In genomic region chr9:137590469-137591383, GRCh38 we compare ENCODE assay signal across 8 cellular contexts. TPM values are rescaled to one million over a fixed set of nuclear protein-coding genes. Genes with fewer than 3 reads are reported as not detected.
DNase-seq lines count a peak whose midpoint lies in the region; ATAC-seq and TF ChIP-seq lines count a peak whose summit lies in the region.

TSS of gene ZMYND19 (minus strand) at chr9:137590512. CDS start at chr9:137590263, 249 bp downstream.

- H3K4me1 ChIP-seq in DOHH2 (ENCODE audit: control insufficient read depth, low read length) = peaks cover 21% of the 10 kb centered on the region
- H3K4me1 ChIP-seq in RWPE2 (ENCODE audit: insufficient read depth, poor library complexity, severe bottlenecking) = no peaks in the 10 kb centered on the region

- no peak for TF ChIP-seq CTCF in DOHH2 (IDR thresholded peaks at IDR 0.05; ENCODE audit: low read depth, low read length, poor library complexity, severe bottlenecking)
- TF ChIP-seq CTCF in LNCaP clone FGC (IDR thresholded peaks at IDR 0.05; ENCODE audit: control insufficient read depth, extremely low read depth, insufficient read depth) = no peak
- TF ChIP-seq CTCF in RWPE2 (IDR thresholded peaks at IDR 0.05; ENCODE audit: poor library complexity, severe bottlenecking) = no peak
- peak; percentile 11 for TF ChIP-seq CTCF in fibroblast of the aortic adventitia (IDR thresholded peaks at IDR 0.05; ENCODE audit: insufficient read depth, low read length)
- TF ChIP-seq CTCF in neural cell (IDR thresholded peaks at IDR 0.05; ENCODE audit: poor library complexity, severe bottlenecking) = no peak

- peaks cover 36% of the 10 kb centered on the region for H3K36me3 Mint-ChIP-seq in activated T-helper 17 cell treated with anti-CD3 and anti-CD28 coated beads, Interleukin-2, amount 50 U/mL, for 72 hours (ENCODE audit: low read depth)

- H3K79me2 ChIP-seq in DOHH2 (ENCODE audit: control insufficient read depth, low read length) = peaks cover 43% of the 10 kb centered on the region
- peaks cover 11% of the 10 kb centered on the region for H3K79me2 ChIP-seq in neural cell (replicated peaks; ENCODE audit: insufficient read depth, low read length)

- H3K27me3 ChIP-seq in DOHH2 (ENCODE audit: control insufficient read depth, low read length) (no peaks in the 10 kb centered on the region), RWPE2 (ENCODE audit: insufficient read depth, poor library complexity, severe bottlenecking) (no peaks in the 10 kb centered on the region), neural cell (ENCODE audit: insufficient read depth, low read depth, low read length) (no peaks in the 10 kb centered on the region)

- H3K27ac ChIP-seq in DOHH2 (ENCODE audit: low read depth, low read length) (0 out of 2 replicates have a peak within 1 kb of the TSS, but pooled peaks have one; percentile 16), RWPE2 (ENCODE audit: poor library complexity, severe bottlenecking) (peak within 1 kb of the TSS; percentile 56), neural cell (ENCODE audit: low read length) (peak within 1 kb of the TSS; percentile 58)

- no peaks in the 10 kb centered on the region for H3K27me3 Mint-ChIP-seq in activated T-helper 17 cell treated with anti-CD3 and anti-CD28 coated beads, Interleukin-2, amount 50 U/mL, for 72 hours
- no peaks in the 10 kb centered on the region for H3K27me3 Mint-ChIP-seq in stimulated activated naive CD8-positive, alpha-beta T cell treated with anti-CD3 and anti-CD28 coated beads, Interleukin-15, amount 100 ng/mL, for 72 hours

- H3K4me3 ChIP-seq in DOHH2 (ENCODE audit: low read length) (peak within 1 kb of the TSS; percentile 90), LNCaP clone FGC (ENCODE audit: low read depth, low read length) (peak within 1 kb of the TSS; percentile 88), RWPE2 (ENCODE audit: severe bottlenecking) (peak within 1 kb of the TSS; percentile 88), fibroblast of the aortic adventitia (ENCODE audit: low read depth, low read length) (peak within 1 kb of the TSS; percentile 82), neural cell (ENCODE audit: low read length) (peak within 1 kb of the TSS; percentile 95)

- no peaks in the 10 kb centered on the region for H3K9me3 Mint-ChIP-seq in activated T-helper 17 cell treated with anti-CD3 and anti-CD28 coated beads, Interleukin-2, amount 50 U/mL, for 72 hours
- no peaks in the 10 kb centered on the region for H3K9me3 Mint-ChIP-seq in stimulated activated naive CD8-positive, alpha-beta T cell treated with anti-CD3 and anti-CD28 coated beads, Interleukin-15, amount 100 ng/mL, for 72 hours

- H3K36me3 ChIP-seq in DOHH2 (ENCODE audit: control insufficient read depth, low read length) (peaks cover 41% of the 10 kb centered on the region), RWPE2 (ENCODE audit: low read depth) (peaks cover 27% of the 10 kb centered on the region), neural cell (ENCODE audit: insufficient read depth, low read length) (no peaks in the 10 kb centered on the region)

- H3K9me2 ChIP-seq in DOHH2 (replicated peaks; ENCODE audit: control insufficient read depth, low read length) = no peaks in the 10 kb centered on the region
- no peaks in the 10 kb centered on the region for H3K9me2 ChIP-seq in neural cell (ENCODE audit: insufficient read depth, low read length)

- peak; percentile 27 for TF ChIP-seq EP300 in neural cell (conservative IDR thresholded peaks at IDR 0.05; ENCODE audit: poor library complexity, severe bottlenecking)

- H3K4me3 Mint-ChIP-seq in activated T-helper 17 cell treated with anti-CD3 and anti-CD28 coated beads, Interleukin-2, amount 50 U/mL, for 72 hours = peak within 1 kb of the TSS; percentile 85
- H3K4me3 Mint-ChIP-seq in stimulated activated naive CD8-positive, alpha-beta T cell treated with anti-CD3 and anti-CD28 coated beads, Interleukin-15, amount 100 ng/mL, for 72 hours = peak within 1 kb of the TSS; percentile 95 to 99

- H3K27ac Mint-ChIP-seq in activated T-helper 17 cell treated with anti-CD3 and anti-CD28 coated beads, Interleukin-2, amount 50 U/mL, for 72 hours = peak within 1 kb of the TSS; percentile 88
- H3K27ac Mint-ChIP-seq in stimulated activated naive CD8-positive, alpha-beta T cell treated with anti-CD3 and anti-CD28 coated beads, Interleukin-15, amount 100 ng/mL, for 72 hours = peak within 1 kb of the TSS; percentile 66 to 99

- H3K4me1 Mint-ChIP-seq in activated T-helper 17 cell treated with anti-CD3 and anti-CD28 coated beads, Interleukin-2, amount 50 U/mL, for 72 hours = peaks cover 6% of the 10 kb centered on the region
- peaks cover 41% of the 10 kb centered on the region for H3K4me1 Mint-ChIP-seq in stimulated activated naive CD8-positive, alpha-beta T cell treated with anti-CD3 and anti-CD28 coated beads, Interleukin-15, amount 100 ng/mL, for 72 hours

- peak; percentile 90 for ATAC-seq in RWPE2 (ENCODE audit: low read depth)
- ATAC-seq in activated T-helper 17 cell treated with anti-CD3 and anti-CD28 coated beads, Interleukin-2, amount 50 U/mL, for 72 hours (replicated peaks) = peak; percentile 99
- peak; percentile 96 for ATAC-seq in stimulated activated naive CD8-positive, alpha-beta T cell treated with anti-CD3 and anti-CD28 coated beads, Interleukin-15, amount 100 ng/mL, for 72 hours

- no peaks in the 10 kb centered on the region for H3K9me3 ChIP-seq in DOHH2 (ENCODE audit: control insufficient read depth, insufficient read depth, low read length)
- no peaks in the 10 kb centered on the region for H3K9me3 ChIP-seq in RWPE2 (ENCODE audit: severe bottlenecking)
- no peaks in the 10 kb centered on the region for H3K9me3 ChIP-seq in neural cell (ENCODE audit: low read length)

- H2AFZ ChIP-seq in neural cell (ENCODE audit: low read depth, low read length) = peak within 1 kb of the TSS; percentile 60

- DNase-seq in GOT3 (lab: John Stamatoyannopoulos, UW) (peak; percentile 30), LNCaP clone FGC (ENCODE audit: low read depth) (no peak), RWPE2 (ENCODE audit: low spot score) (peak; percentile 77), fibroblast of the aortic adventitia (ENCODE audit: low read depth) (peak; percentile 76)
- DNase-seq in stimulated activated naive CD8-positive, alpha-beta T cell treated with anti-CD3 and anti-CD28 coated beads, Interleukin-15, amount 100 ng/mL, for 72 hours = peak; percentile 89 to 92

- H4K20me1 ChIP-seq in DOHH2 (ENCODE audit: control insufficient read depth, insufficient read depth, low read depth, low read length) = peaks cover 8% of the 10 kb centered on the region; the same call in 1 of the 2 replicates
- no peaks in the 10 kb centered on the region for H4K20me1 ChIP-seq in neural cell (ENCODE audit: insufficient read depth)

- no peaks in the 10 kb centered on the region for H3F3A ChIP-seq in DOHH2 (ENCODE audit: control insufficient read depth, insufficient read depth)
- H3F3A ChIP-seq in neural cell (ENCODE audit: insufficient read depth, low read length, poor library complexity, severe bottlenecking) = no peaks in the 10 kb centered on the region

- TF ChIP-seq RAD21 in neural cell (conservative IDR thresholded peaks at IDR 0.05) = no peak

- H3K4me2 ChIP-seq in DOHH2 (ENCODE audit: low read length) (peak within 1 kb of the TSS; percentile 94), neural cell (ENCODE audit: low read length) (peak within 1 kb of the TSS; percentile 82)

- peak within 1 kb of the TSS; percentile 73 for H3K9ac ChIP-seq in neural cell (ENCODE audit: low read length)

TF ChIP-seq in neural cell, 6 proteins besides CTCF, POLR2A, EP300 and RAD21:
- peak; percentile 91 for TF ChIP-seq MXI1 (conservative IDR thresholded peaks at IDR 0.05; ENCODE audit: poor library complexity, severe bottlenecking)
- TF ChIP-seq TAF1 (IDR thresholded peaks at IDR 0.05; ENCODE audit: low read depth) = peak; percentile 81
- TF ChIP-seq POLR2AphosphoS5 (IDR thresholded peaks at IDR 0.05) = peak; percentile 92
- TF ChIP-seq SMC3 (conservative IDR thresholded peaks at IDR 0.05; ENCODE audit: poor library complexity) = peak; percentile 16
- peak; percentile 87 for TF ChIP-seq REST (IDR thresholded peaks at IDR 0.05; ENCODE audit: borderline replicate concordance)
- TF ChIP-seq EZH2 (IDR thresholded peaks at IDR 0.05; ENCODE audit: borderline replicate concordance, insufficient read depth, low read length, poor library complexity, severe bottlenecking) = no peak
TF ChIP-seq in neural cell: peak in this region for 5.

RNA-seq across cellular contexts. Expression of gene ZMYND19, which starts in this region (rescaled TPM):
- 10 to 100 TPM; 27.2 to 43.6 TPM for total RNA-seq in activated T-helper 17 cell treated with anti-CD3 and anti-CD28 coated beads, Interleukin-2, amount 50 U/mL, for 72 hours
- total RNA-seq in fibroblast of the aortic adventitia (ENCODE audit: low replicate concordance) = 5.1 and 15.5 TPM in 2 replicates
- 54.8 and 62.4 TPM in 2 replicates for polyA plus RNA-seq in neural cell
- 25.9 and 28.7 TPM in 2 replicates for polyA minus RNA-seq in neural cell
